In genomic region chr11:34166806-34167740, GRCh38 we compare ENCODE assay signal across 21 cellular contexts.
"Had no signal": no experiment of that assay in that cellular context is flagged by ENCODE, and none has a peak within 500 bp of the region (broad histone marks: within the 10 kb centered on the region; RNA-seq: fewer than 3 reads in every experiment).

No MANE protein-coding gene starts in this region.

- H3K4me3 Mint-ChIP-seq: activated CD4-positive, alpha-beta T cell treated with anti-CD3 and anti-CD28 coated beads, Interleukin-2, amount 10 ng/mL, durations not matched to agents 7 days and 5 days; activated CD8-positive, alpha-beta memory T cell treated with anti-CD3 and anti-CD28 coated beads, Interleukin-2, amount 10 ng/mL, durations not matched to agents 7 days and 5 days; activated CD8-positive, alpha-beta T cell treated with anti-CD3 and anti-CD28 coated beads for 36 hours; activated naive CD4-positive, alpha-beta T cell treated with anti-CD3 and anti-CD28 coated beads, Interleukin-2, amount 50 U/mL, for 24 hours; dendritic cell treated with granulocyte-macrophage colony-stimulating factor and Interleukin-4, amounts not matched to agents 40 ng/mL and 50 ng/mL, for 4 days; naive thymus-derived CD4-positive, alpha-beta T cell; neural crest cell; T-helper 17 cell had no signal

- H3K4me1 Mint-ChIP-seq: activated CD4-positive, alpha-beta T cell treated with anti-CD3 and anti-CD28 coated beads, Interleukin-2, amount 10 ng/mL, durations not matched to agents 7 days and 5 days; activated naive CD4-positive, alpha-beta T cell treated with anti-CD3 and anti-CD28 coated beads, Interleukin-2, amount 50 U/mL, for 24 hours; naive thymus-derived CD4-positive, alpha-beta T cell; neural crest cell; T-helper 17 cell had no signal

- H3K9me3 Mint-ChIP-seq: activated CD4-positive, alpha-beta T cell treated with anti-CD3 and anti-CD28 coated beads, Interleukin-2, amount 10 ng/mL, durations not matched to agents 7 days and 5 days; activated CD8-positive, alpha-beta T cell treated with anti-CD3 and anti-CD28 coated beads for 36 hours; activated naive CD4-positive, alpha-beta T cell treated with anti-CD3 and anti-CD28 coated beads, Interleukin-2, amount 50 U/mL, for 24 hours; dendritic cell treated with granulocyte-macrophage colony-stimulating factor and Interleukin-4, amounts not matched to agents 40 ng/mL and 50 ng/mL, for 4 days; naive thymus-derived CD4-positive, alpha-beta T cell; neural crest cell had no signal

- H3K4me1 ChIP-seq: body of pancreas, foreskin keratinocyte, testis, upper lobe of right lung had no signal

- H3K27me3 ChIP-seq: body of pancreas, testis, upper lobe of right lung had no signal

- H3K27ac Mint-ChIP-seq: activated CD4-positive, alpha-beta T cell treated with anti-CD3 and anti-CD28 coated beads, Interleukin-2, amount 10 ng/mL, durations not matched to agents 7 days and 5 days; activated CD8-positive, alpha-beta memory T cell treated with anti-CD3 and anti-CD28 coated beads, Interleukin-2, amount 10 ng/mL, durations not matched to agents 7 days and 5 days; activated CD8-positive, alpha-beta T cell treated with anti-CD3 and anti-CD28 coated beads for 36 hours; activated naive CD4-positive, alpha-beta T cell treated with anti-CD3 and anti-CD28 coated beads, Interleukin-2, amount 50 U/mL, for 24 hours; dendritic cell treated with granulocyte-macrophage colony-stimulating factor and Interleukin-4, amounts not matched to agents 40 ng/mL and 50 ng/mL, for 4 days; T-helper 17 cell had no signal

- DNase-seq: activated CD4-positive, alpha-beta T cell treated with anti-CD3 and anti-CD28 coated beads, Interleukin-2, amount 10 ng/mL, durations not matched to agents 7 days and 5 days; activated CD8-positive, alpha-beta memory T cell treated with anti-CD3 and anti-CD28 coated beads, Interleukin-2, amount 10 ng/mL, durations not matched to agents 7 days and 5 days; activated CD8-positive, alpha-beta T cell treated with anti-CD3 and anti-CD28 coated beads for 36 hours; activated gamma-delta T cell; activated T-cell treated with anti-CD3 and anti-CD28 coated beads for 4 hours; body of pancreas; effector CD4-positive, alpha-beta T cell; naive thymus-derived CD4-positive, alpha-beta T cell; stimulated activated CD4-positive, alpha-beta T cell treated with anti-CD3 and anti-CD28 coated beads, Interleukin-2, amount 100 ng/mL, for 48 hours; stimulated activated CD8-positive, alpha-beta memory T cell treated with anti-CD3 and anti-CD28 coated beads, Interleukin-4, amount 100 ng/mL, for 48 hours; stimulated activated naive CD4-positive, alpha-beta T cell; T-helper 17 cell; upper lobe of right lung had no signal

- ATAC-seq: activated CD4-positive, CD25-positive, alpha-beta regulatory T cell treated with anti-CD3 and anti-CD28 coated beads, Interleukin-2, amount 50 U/mL, for 24 hours; activated CD8-positive, alpha-beta memory T cell treated with anti-CD3 and anti-CD28 coated beads, Interleukin-2, amount 10 ng/mL, durations not matched to agents 7 days and 5 days; activated CD8-positive, alpha-beta T cell treated with anti-CD3 and anti-CD28 coated beads for 36 hours; body of pancreas; naive thymus-derived CD4-positive, alpha-beta T cell; T-helper 17 cell; upper lobe of right lung had no signal

- H3K9me3 ChIP-seq: body of pancreas, prostate gland, testis, upper lobe of right lung had no signal

- H3K36me3 ChIP-seq: prostate gland, upper lobe of right lung had no signal

- H3K4me3 ChIP-seq: body of pancreas, lung, prostate gland, testis, upper lobe of right lung had no signal

- H3K27ac ChIP-seq: body of pancreas, foreskin keratinocyte, testis, upper lobe of right lung had no signal

- H3K36me3 Mint-ChIP-seq: activated CD8-positive, alpha-beta memory T cell treated with anti-CD3 and anti-CD28 coated beads, Interleukin-2, amount 10 ng/mL, durations not matched to agents 7 days and 5 days; activated naive CD4-positive, alpha-beta T cell treated with anti-CD3 and anti-CD28 coated beads, Interleukin-2, amount 50 U/mL, for 24 hours; naive thymus-derived CD4-positive, alpha-beta T cell had no signal
